Comparison of ENCODE assay signal across 21 cellular contexts in the genomic region with DNA sequence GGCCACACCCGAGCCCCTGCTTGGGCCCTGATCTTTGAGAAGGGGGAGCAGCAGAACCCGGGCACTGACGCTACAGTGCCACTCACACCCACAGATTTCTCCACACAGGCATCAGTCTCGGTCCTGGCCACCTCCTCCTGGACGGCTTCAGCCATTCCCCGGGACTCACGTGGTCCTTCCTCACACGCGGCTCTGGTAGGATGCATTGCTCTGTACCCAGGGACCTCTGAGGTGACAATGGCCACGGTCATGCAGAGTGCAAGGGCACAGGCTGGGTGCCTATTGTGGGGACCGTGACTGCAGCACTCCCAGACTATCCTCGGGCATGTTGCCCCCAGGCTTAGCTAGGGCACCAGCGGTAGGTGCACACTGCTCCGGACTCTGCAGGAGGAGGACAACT.
"Had no signal": no experiment of that assay in that cellular context is flagged by ENCODE, and none has a peak within 500 bp of the region (broad histone marks: within the 10 kb centered on the region; RNA-seq: fewer than 3 reads in every experiment).

No MANE protein-coding gene starts in this region.

- ATAC-seq: effector memory CD8-positive, alpha-beta T cell; gastrocnemius medialis; left cardiac atrium; left ventricle myocardium superior; sciatic nerve had no signal

- FAIRE-seq: colon, keratinocyte had no signal

- H3K4me3 ChIP-seq: esophagus muscularis mucosa, gastrocnemius medialis, heart right ventricle, suprapubic skin, thyroid gland, upper lobe of left lung, vagina had no signal

- H3K4me1 ChIP-seq: esophagus muscularis mucosa, gastrocnemius medialis, heart right ventricle, suprapubic skin, thyroid gland, upper lobe of left lung, vagina had no signal

- H3K36me3 ChIP-seq: esophagus muscularis mucosa, gastrocnemius medialis, heart right ventricle, suprapubic skin, thyroid gland, upper lobe of left lung, vagina had no signal

- H3K27ac ChIP-seq: epithelial cell of prostate, esophagus muscularis mucosa, gastrocnemius medialis, heart right ventricle, suprapubic skin, thyroid gland, upper lobe of left lung, vagina had no signal

- H3K9me3 ChIP-seq: esophagus muscularis mucosa, gastrocnemius medialis, suprapubic skin, thyroid gland, vagina had no signal

- H3K9me3 Mint-ChIP-seq: effector memory CD8-positive, alpha-beta T cell had no signal

- H3K27ac Mint-ChIP-seq: dendritic cell treated with granulocyte-macrophage colony-stimulating factor and Interleukin-4, amounts not matched to agents 40 ng/mL and 50 ng/mL, for 4 days; effector memory CD8-positive, alpha-beta T cell; immature natural killer cell; naive B cell had no signal

- H3K27me3 ChIP-seq: gastrocnemius medialis, heart right ventricle, suprapubic skin, thyroid gland, upper lobe of left lung, vagina had no signal

- H3K36me3 Mint-ChIP-seq: immature natural killer cell, naive B cell had no signal

- H3K4me3 Mint-ChIP-seq: dendritic cell treated with granulocyte-macrophage colony-stimulating factor and Interleukin-4, amounts not matched to agents 40 ng/mL and 50 ng/mL, for 4 days; effector memory CD8-positive, alpha-beta T cell; immature natural killer cell; naive B cell had no signal

- H3K27me3 Mint-ChIP-seq: naive B cell had no signal

- DNase-seq: effector memory CD8-positive, alpha-beta T cell; gastrocnemius medialis; heart right ventricle; immature natural killer cell; left cardiac atrium; left ventricle myocardium superior; mesendoderm; naive B cell; stimulated activated CD4-positive, alpha-beta T cell treated with anti-CD3 and anti-CD28 coated beads, Interleukin-2, amount 100 ng/mL, for 24 hours; stimulated activated CD4-positive, alpha-beta T cell treated with anti-CD3 and anti-CD28 coated beads, Interleukin-4, amount 100 ng/mL, for 4 hours; stimulated activated naive CD4-positive, alpha-beta T cell; thyroid gland had no signal

- H3K4me1 Mint-ChIP-seq: immature natural killer cell, naive B cell had no signal
